In the genomic region with DNA sequence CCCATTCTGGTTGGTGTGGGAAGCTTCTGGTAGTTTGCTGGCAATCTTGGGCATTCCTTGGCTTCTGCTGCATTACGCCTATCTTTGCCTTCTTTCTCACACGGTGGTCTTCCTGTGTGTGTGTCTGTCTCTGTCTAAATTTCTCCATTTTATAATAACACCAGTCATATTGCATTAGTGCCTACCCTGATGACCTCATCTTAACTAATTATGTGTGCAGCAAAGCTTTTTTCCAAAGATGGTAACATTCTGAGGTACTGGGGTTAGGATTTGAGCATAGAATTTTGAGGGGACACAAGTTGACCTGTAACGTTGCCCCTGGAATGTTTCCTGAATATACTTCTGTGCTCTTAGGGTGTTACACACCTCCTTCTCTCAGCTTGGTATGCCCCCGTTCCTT, we compare ENCODE assay signal across 2 cellular contexts.
TF ChIP-seq lines count a peak whose summit lies in the region.

No MANE protein-coding gene starts in this region.

TF ChIP-seq in IMR-90, 13 proteins besides CTCF, POLR2A, EP300 and RAD21:
- TF ChIP-seq RCOR1 (IDR thresholded peaks at IDR 0.05; ENCODE audit: insufficient replicate concordance, low read length) (no peak), BHLHE40 (IDR thresholded peaks at IDR 0.05; ENCODE audit: low read depth, low read length) (no peak), MAFK (IDR thresholded peaks at IDR 0.05; ENCODE audit: low read depth, low read length) (no peak), NFE2L2 (IDR thresholded peaks at IDR 0.05; ENCODE audit: low read depth, low read length) (no peak), RFX5 (IDR thresholded peaks at IDR 0.05; ENCODE audit: low read depth, low read length) (no peak), MXI1 (IDR thresholded peaks at IDR 0.05; ENCODE audit: borderline replicate concordance, low read depth, low read length) (no peak), CEBPB (IDR thresholded peaks at IDR 0.05; ENCODE audit: low read depth, low read length) (no peak)

TF ChIP-seq in SK-N-SH, 30 proteins besides CTCF, POLR2A, EP300 and RAD21:
- no peak for TF ChIP-seq GATA2 (CRISPR knock-in tag; IDR thresholded peaks at IDR 0.05)
- no peak for TF ChIP-seq FOXM1 (IDR thresholded peaks at IDR 0.05; ENCODE audit: low read depth)
- TF ChIP-seq NRF1 (IDR thresholded peaks at IDR 0.05; ENCODE audit: low read depth, low read length) = no peak
- TF ChIP-seq GABPA (IDR thresholded peaks at IDR 0.05; ENCODE audit: low read depth) = no peak
- no peak for TF ChIP-seq EZH2phosphoT487 (IDR thresholded peaks at IDR 0.05; ENCODE audit: borderline replicate concordance, low read depth)
- no peak for TF ChIP-seq SMC3 (IDR thresholded peaks at IDR 0.05; ENCODE audit: low read depth, low read length)
